25 cellular contexts compared by ENCODE assay signal in genomic region chr7:152056621-152057274, GRCh38.
"Had no signal": no experiment of that assay in that cellular context is flagged by ENCODE, and none has a peak within 500 bp of the region (broad histone marks: within the 10 kb centered on the region; RNA-seq: fewer than 3 reads in every experiment).

No MANE protein-coding gene starts in this region.

- H3K4me1 Mint-ChIP-seq: stimulated activated memory B cell treated with anti-CD40 and anti-IgM and Interleukin-4, amounts not matched to agents 10 μg/mL and 1 μg/mL and 100 μg/mL, for 72 hours had no signal

- H3K9me3 ChIP-seq: left ventricle myocardium inferior, ovary, right atrium auricular region, right lobe of liver, uterus had no signal

- H3K27me3 Mint-ChIP-seq: naive B cell; progenitor cell of endocrine pancreas; stimulated activated memory B cell treated with anti-CD40 and anti-IgM and Interleukin-4, amounts not matched to agents 10 μg/mL and 1 μg/mL and 100 μg/mL, for 72 hours; stimulated activated naive CD8-positive, alpha-beta T cell treated with anti-CD3 and anti-CD28 coated beads, Interleukin-15, amount 100 ng/mL, for 72 hours; type B pancreatic cell had no signal

- H3K27ac ChIP-seq: left ventricle myocardium inferior, ovary, right atrium auricular region, right lobe of liver, tibial nerve, uterus had no signal

- ATAC-seq: natural killer cell; right lobe of liver; stimulated activated memory B cell treated with anti-CD40 and anti-IgM and Interleukin-4, amounts not matched to agents 10 μg/mL and 1 μg/mL and 100 μg/mL, for 72 hours; stimulated activated naive CD8-positive, alpha-beta T cell treated with anti-CD3 and anti-CD28 coated beads, Interleukin-15, amount 100 ng/mL, for 72 hours had no signal

- H3K4me1 ChIP-seq: uterus had no signal

- H3K4me2 ChIP-seq: smooth muscle cell had no signal

- H3K36me3 ChIP-seq: left ventricle myocardium inferior, ovary, right atrium auricular region, right lobe of liver, tibial nerve, uterus had no signal

- DNase-seq: hippocampal formation; immature natural killer cell; left ventricle myocardium inferior; mesendoderm; naive B cell; natural killer cell; nephron progenitor cell; ovary; right lobe of liver; stimulated activated CD4-positive, alpha-beta T cell treated with anti-CD3 and anti-CD28 coated beads, Interleukin-1b, Interleukin-23, amount 100 ng/mL, for 48 hours; stimulated activated CD4-positive, alpha-beta T cell treated with anti-CD3 and anti-CD28 coated beads, Interleukin-2, amount 100 ng/mL, for 48 hours; stimulated activated CD4-positive, alpha-beta T cell treated with anti-CD3 and anti-CD28 coated beads, Interleukin-4, amount 100 ng/mL, for 4 hours; stimulated activated CD8-positive, alpha-beta memory T cell treated with anti-CD3 and anti-CD28 coated beads, Interleukin-4, amount 100 ng/mL, for 48 hours; stimulated activated naive CD4-positive, alpha-beta T cell treated with Interleukin-2 at 50 U/mL for 16 hours; stimulated activated naive CD8-positive, alpha-beta T cell treated with anti-CD3 and anti-CD28 coated beads, Interleukin-15, amount 100 ng/mL, for 72 hours; substantia nigra; uterus had no signal

- H3K27me3 ChIP-seq: ovary, right atrium auricular region, right lobe of liver, tibial nerve, uterus had no signal

- H3K4me3 Mint-ChIP-seq: immature natural killer cell; mesothelial cell of epicardium; naive B cell; natural killer cell; nephron progenitor cell; stimulated activated memory B cell treated with anti-CD40 and anti-IgM and Interleukin-4, amounts not matched to agents 10 μg/mL and 1 μg/mL and 100 μg/mL, for 72 hours; stimulated activated naive CD8-positive, alpha-beta T cell treated with anti-CD3 and anti-CD28 coated beads, Interleukin-15, amount 100 ng/mL, for 72 hours; type B pancreatic cell had no signal

- H3K27ac Mint-ChIP-seq: immature natural killer cell; mesothelial cell of epicardium; naive B cell; natural killer cell; nephron progenitor cell; progenitor cell of endocrine pancreas; stimulated activated memory B cell treated with anti-CD40 and anti-IgM and Interleukin-4, amounts not matched to agents 10 μg/mL and 1 μg/mL and 100 μg/mL, for 72 hours; type B pancreatic cell had no signal

- H3K9me3 Mint-ChIP-seq: natural killer cell; stimulated activated naive CD8-positive, alpha-beta T cell treated with anti-CD3 and anti-CD28 coated beads, Interleukin-15, amount 100 ng/mL, for 72 hours; type B pancreatic cell had no signal

- H3K36me3 Mint-ChIP-seq: natural killer cell had no signal

- H3K4me3 ChIP-seq: left ventricle myocardium inferior, lung, ovary, right atrium auricular region, right lobe of liver, smooth muscle cell, tibial nerve, uterus had no signal
